Comparison of ENCODE assay signal across 9 cellular contexts in genomic region chr10:6929157-6929830, GRCh38.
DNase-seq lines count a peak whose midpoint lies in the region; ATAC-seq lines count a peak whose summit lies in the region.
"Had no signal": no experiment of that assay in that cellular context is flagged by ENCODE, and none has a peak within 500 bp of the region (broad histone marks: within the 10 kb centered on the region; RNA-seq: fewer than 3 reads in every experiment).

No MANE protein-coding gene starts in this region.

- H3K36me3 Mint-ChIP-seq in activated naive CD8-positive, alpha-beta T cell: no peaks in the 10 kb centered on the region
- H3K36me3 Mint-ChIP-seq in activated naive CD8-positive, alpha-beta T cell treated with anti-CD3 and anti-CD28 coated beads for 36 hours: peaks cover 5% of the 10 kb centered on the region
- peaks cover 16% of the 10 kb centered on the region for H3K36me3 Mint-ChIP-seq in central memory CD8-positive, alpha-beta T cell (ENCODE audit: insufficient read depth)

- no peak for ATAC-seq in central memory CD8-positive, alpha-beta T cell (replicated peaks; ENCODE audit: extremely low read depth, poor library complexity, severe bottlenecking)
- no peak for ATAC-seq in right cardiac atrium
- no peak for ATAC-seq in HG02840 (IDR thresholded peaks at IDR 0.05; ENCODE audit: low FRiP score, unreplicated experiment)

- H3K9me3 ChIP-seq in right cardiac atrium (ENCODE audit: control insufficient read depth, low read length): no peaks in the 10 kb centered on the region
- H3K9me3 ChIP-seq: prostate gland had no signal

- WGBS in right cardiac atrium: 45% methylated on average over 9 of the region's 9 CpGs

- intact Hi-C loops in right cardiac atrium (cut with DNase I): loop anchor here in 2 of 4 donors (10.0 kb wide), 1 partner anchor 486 kb away; the partner anchor contains the start of gene SFMBT2 (in 2 of the 2)

- no peak overlapping the region for H3K4me3 ChIP-seq in right cardiac atrium (ENCODE audit: low read length)
- H3K4me3 ChIP-seq: prostate gland had no signal

- no peak for DNase-seq in activated naive CD8-positive, alpha-beta T cell treated with anti-CD3 and anti-CD28 coated beads for 36 hours
- DNase-seq in MV-4-11 (lab: John Stamatoyannopoulos, UW) (peak; percentile 61), right cardiac atrium (no peak), NCI-H2081 treated with DMSO at 0.1 percent for 48 hours (lab: John Stamatoyannopoulos, UW) (no peak)
- DNase-seq in central memory CD8-positive, alpha-beta T cell (ENCODE audit: low spot score in 2 of 2): no peak

- H3K27ac Mint-ChIP-seq in activated naive CD8-positive, alpha-beta T cell: peak overlapping the region; percentile 35
- H3K27ac Mint-ChIP-seq in activated naive CD8-positive, alpha-beta T cell treated with anti-CD3 and anti-CD28 coated beads for 36 hours: no peak overlapping the region
- peak overlapping the region; percentile 97 for H3K27ac Mint-ChIP-seq in central memory CD8-positive, alpha-beta T cell (ENCODE audit: low read depth)

- peaks cover 3% of the 10 kb centered on the region for H3K27me3 Mint-ChIP-seq in activated naive CD8-positive, alpha-beta T cell
- H3K27me3 Mint-ChIP-seq in activated naive CD8-positive, alpha-beta T cell treated with anti-CD3 and anti-CD28 coated beads for 36 hours: peaks cover 15% of the 10 kb centered on the region
- no peaks in the 10 kb centered on the region for H3K27me3 Mint-ChIP-seq in central memory CD8-positive, alpha-beta T cell

- H3K27ac ChIP-seq in temporal lobe (ENCODE audit: low read depth, low read length) (peak overlapping the region; percentile 51), right cardiac atrium (ENCODE audit: low read length) (no peak overlapping the region)
- H3K27ac ChIP-seq: prostate gland had no signal

- no peaks in the 10 kb centered on the region for H3K9me3 Mint-ChIP-seq in activated naive CD8-positive, alpha-beta T cell (ENCODE audit: low read depth)
- peaks cover 2% of the 10 kb centered on the region for H3K9me3 Mint-ChIP-seq in activated naive CD8-positive, alpha-beta T cell treated with anti-CD3 and anti-CD28 coated beads for 36 hours
- no peaks in the 10 kb centered on the region for H3K9me3 Mint-ChIP-seq in central memory CD8-positive, alpha-beta T cell

- H3K4me3 Mint-ChIP-seq in activated naive CD8-positive, alpha-beta T cell: no peak overlapping the region
- no peak overlapping the region for H3K4me3 Mint-ChIP-seq in activated naive CD8-positive, alpha-beta T cell treated with anti-CD3 and anti-CD28 coated beads for 36 hours
- H3K4me3 Mint-ChIP-seq in central memory CD8-positive, alpha-beta T cell: peak overlapping the region; percentile 80

- H3K4me1 ChIP-seq in right cardiac atrium (ENCODE audit: control insufficient read depth, insufficient read depth, low read length): no peaks in the 10 kb centered on the region
- H3K4me1 ChIP-seq: prostate gland had no signal

- no peaks in the 10 kb centered on the region for H3K27me3 ChIP-seq in right cardiac atrium (ENCODE audit: control insufficient read depth, insufficient read depth)

- peaks cover 46% of the 10 kb centered on the region for H3K4me1 Mint-ChIP-seq in activated naive CD8-positive, alpha-beta T cell (ENCODE audit: low read depth)
- H3K4me1 Mint-ChIP-seq in activated naive CD8-positive, alpha-beta T cell treated with anti-CD3 and anti-CD28 coated beads for 36 hours: peaks cover 46% of the 10 kb centered on the region
- H3K4me1 Mint-ChIP-seq in central memory CD8-positive, alpha-beta T cell: peaks cover 62% of the 10 kb centered on the region
